14 cellular contexts compared by ENCODE assay signal in the genomic region with DNA sequence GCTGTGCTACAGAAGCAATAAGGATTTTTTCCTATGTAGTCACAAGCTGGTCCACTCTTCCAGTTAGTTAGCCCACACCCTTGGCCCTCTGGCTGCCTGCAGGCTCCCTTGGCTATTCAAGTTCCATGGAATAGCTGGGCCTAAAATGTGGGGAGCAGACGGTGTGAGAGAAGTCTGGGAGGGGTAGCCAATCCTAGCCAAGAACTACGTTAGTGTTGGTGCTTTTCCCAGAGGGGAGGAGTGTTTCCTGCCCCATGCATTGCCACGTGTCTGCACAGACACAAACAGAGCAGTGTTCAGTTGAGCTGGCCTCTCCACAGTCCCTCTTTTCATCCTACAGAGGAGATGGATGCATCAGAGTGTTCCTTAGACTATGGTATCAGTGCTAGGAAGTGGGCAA. TPM values are rescaled to one million over a fixed set of nuclear protein-coding genes. Genes with fewer than 3 reads are reported as not detected.
DNase-seq lines count a peak whose midpoint lies in the region; ATAC-seq and TF ChIP-seq lines count a peak whose summit lies in the region.
"Had no signal": no experiment of that assay in that cellular context is flagged by ENCODE, and none has a peak within 500 bp of the region (broad histone marks: within the 10 kb centered on the region; RNA-seq: fewer than 3 reads in every experiment).

No MANE protein-coding gene starts in this region.

- peaks cover 24% of the 10 kb centered on the region for H4K20me1 ChIP-seq in smooth muscle cell (ENCODE audit: low read depth)

- intact Hi-C loops in left ventricle myocardium superior (cut with micrococcal nuclease), result no loop called here

- H3F3A ChIP-seq in smooth muscle cell (ENCODE audit: low read depth), result peaks cover 28% of the 10 kb centered on the region

- H3K4me1 ChIP-seq in smooth muscle cell (ENCODE audit: low read depth), result peaks cover 11% of the 10 kb centered on the region
- H3K4me1 ChIP-seq: HAP-1 had no signal

- no peak overlapping the region for H3K9ac ChIP-seq in smooth muscle cell (ENCODE audit: low read depth)

- WGBS in smooth muscle cell (ENCODE audit: low lambda C conversion rate), result 43% methylated on average over 3 of the region's 3 CpGs

- no peak overlapping the region for H3K4me3 ChIP-seq in smooth muscle cell
- H3K4me3 ChIP-seq: HAP-1, sigmoid colon had no signal

- ATAC-seq in left ventricle myocardium superior (peak; percentile 86), GM18861 (IDR thresholded peaks at IDR 0.05; ENCODE audit: unreplicated experiment) (no peak), GM21381 (IDR thresholded peaks at IDR 0.05; ENCODE audit: unreplicated experiment) (no peak)
- ATAC-seq: left colon had no signal

- TF ChIP-seq CTCF in smooth muscle cell (IDR thresholded peaks at IDR 0.05; ENCODE audit: borderline replicate concordance, insufficient read depth, poor library complexity, severe bottlenecking), result no peak

- H3K27me3 ChIP-seq in smooth muscle cell (ENCODE audit: low read depth), result no peaks in the 10 kb centered on the region
- H3K27me3 ChIP-seq: sigmoid colon had no signal

- H3K36me3 ChIP-seq in smooth muscle cell (ENCODE audit: low read depth), result peaks cover 8% of the 10 kb centered on the region
- H3K36me3 ChIP-seq: HAP-1, sigmoid colon had no signal

- H3K27ac ChIP-seq in caudate nucleus (ENCODE audit: low read depth, low read length) (peak overlapping the region; percentile 88), smooth muscle cell (ENCODE audit: low read depth) (peak overlapping the region; percentile 49)

- H3K9me3 ChIP-seq in smooth muscle cell (replicated peaks; ENCODE audit: low read depth), result no peaks in the 10 kb centered on the region

- DNase-seq in GM04504 (ENCODE audit: low read depth) (peak; percentile 92), caudate nucleus (lab: John Stamatoyannopoulos, UW) (peak in 60 of 61 donors; percentile 8 to 95 (median 84)), left ventricle myocardium superior (peak; percentile 67), smooth muscle cell (lab: John Stamatoyannopoulos, UW; ENCODE audit: unreplicated experiment) (no peak), NCI-H1105 (lab: John Stamatoyannopoulos, UW) (no peak), NCI-H128 (lab: John Stamatoyannopoulos, UW; ENCODE audit: unreplicated experiment) (no peak)
- DNase-seq: activated T-cell treated with anti-CD3 and anti-CD28 coated beads, Interleukin-2, amount 50 U/mL, for 24 hours; DMS79; effector CD4-positive, alpha-beta T cell; left colon; sigmoid colon had no signal

- no peak overlapping the region for H3K4me2 ChIP-seq in smooth muscle cell

- no peak overlapping the region for H2AFZ ChIP-seq in smooth muscle cell (ENCODE audit: low read depth)

- peaks cover 86% of the 10 kb centered on the region for H3K79me2 ChIP-seq in smooth muscle cell (ENCODE audit: low read depth)

RNA-seq across cellular contexts. Expression of a gene that starts 59.0 kb away (rescaled TPM):
- total RNA-seq in left ventricle myocardium superior, result 22.1 TPM
- total RNA-seq in smooth muscle cell, result 24.9 and 25.4 TPM in 2 replicates
- 43.6 and 53.5 TPM in 2 replicates for polyA plus RNA-seq in smooth muscle cell

Comparison
In these comparisons a context has a peak if more than half of its experiments do, and no peak if none do; other contexts are left out.
1. DNase-seq: peak in GM04504 (single experiment), caudate nucleus (60 of 61) and left ventricle myocardium superior (single experiment); none in smooth muscle cell (single experiment), NCI-H1105 (single experiment) and NCI-H128 (single experiment).